ENCODE assay signal across 9 cellular contexts in genomic region chr1:154191990-154192450, GRCh38. TPM values are rescaled to one million over a fixed set of nuclear protein-coding genes. Genes with fewer than 3 reads are reported as not detected.
DNase-seq lines count a peak whose midpoint lies in the region; ATAC-seq, FAIRE-seq and TF ChIP-seq lines count a peak whose summit lies in the region.
"Had no signal": no experiment of that assay in that cellular context is flagged by ENCODE, and none has a peak within 500 bp of the region (broad histone marks: within the 10 kb centered on the region; RNA-seq: fewer than 3 reads in every experiment).

Gene TPM3, minus strand, starts transcription at chr1:154192100. Its CDS starts 82 bp downstream, at chr1:154192018.

- H3K9me3 ChIP-seq in aorta (ENCODE audit: control insufficient read depth, low read length) = no peaks in the 10 kb centered on the region

- FAIRE-seq in bronchial epithelial cell (lab: Jason Lieb, UNC) = no peak

- no peak for TF ChIP-seq CTCF in bronchial epithelial cell (IDR thresholded peaks at IDR 0.05; ENCODE audit: insufficient read depth, low read length, severe bottlenecking)

- no peak within 1 kb of the TSS for H3K4me3 Mint-ChIP-seq in stimulated activated naive CD8-positive, alpha-beta T cell treated with anti-CD3 and anti-CD28 coated beads, Interleukin-15, amount 100 ng/mL, for 72 hours

- peaks cover 48% of the 10 kb centered on the region for H3K27me3 Mint-ChIP-seq in stimulated activated naive CD8-positive, alpha-beta T cell treated with anti-CD3 and anti-CD28 coated beads, Interleukin-15, amount 100 ng/mL, for 72 hours

- H3K4me1 ChIP-seq in aorta (ENCODE audit: control insufficient read depth in 1 of 2, insufficient read depth in 2 of 2, low read length in 2 of 2) = peaks cover 0 to 3% of the 10 kb centered on the region in 2 donors

- H3K27me3 ChIP-seq in bronchial epithelial cell (ENCODE audit: control insufficient read depth, insufficient read depth, low read length) (peaks cover 2% of the 10 kb centered on the region), aorta (ENCODE audit: control insufficient read depth in 1 of 2, insufficient read depth in 2 of 2, low read length in 1 of 2) (no peaks in the 10 kb centered on the region)

- no peak for DNase-seq in stimulated activated naive CD8-positive, alpha-beta T cell treated with anti-CD3 and anti-CD28 coated beads, Interleukin-15, Interleukin-2, amounts not matched to agents 100 U/mL and 50 U/mL, for 24 hours
- no peak for DNase-seq in stimulated activated naive CD8-positive, alpha-beta T cell treated with anti-CD3 and anti-CD28 coated beads, Interleukin-15, amount 100 ng/mL, for 72 hours
- no peak for DNase-seq in bronchial epithelial cell (ENCODE audit: low read depth)
- peak; percentile 72 to 94 for DNase-seq in lung microvascular endothelial cell (ENCODE audit: low read depth in 2 of 2)
- DNase-seq in aorta = peak in 1 of 2 donors; percentile 24
- DNase-seq in COR-L47 (lab: John Stamatoyannopoulos, UW) = no peak
- DNase-seq in NCI-H2029 (lab: John Stamatoyannopoulos, UW) = no peak
- DNase-seq: KG1 had no signal

- H3K27ac ChIP-seq in aorta (ENCODE audit: low read depth in 1 of 2, low read length in 2 of 2) = no peak within 1 kb of the TSS

- H3K9me3 Mint-ChIP-seq in stimulated activated naive CD8-positive, alpha-beta T cell treated with anti-CD3 and anti-CD28 coated beads, Interleukin-15, amount 100 ng/mL, for 72 hours = no peaks in the 10 kb centered on the region

- no peak within 1 kb of the TSS for H3K27ac Mint-ChIP-seq in stimulated activated naive CD8-positive, alpha-beta T cell treated with anti-CD3 and anti-CD28 coated beads, Interleukin-15, amount 100 ng/mL, for 72 hours

- ATAC-seq in stimulated activated naive CD8-positive, alpha-beta T cell treated with anti-CD3 and anti-CD28 coated beads, Interleukin-15, Interleukin-2, amounts not matched to agents 100 U/mL and 50 U/mL, for 24 hours = peak; percentile 19
- no peak for ATAC-seq in stimulated activated naive CD8-positive, alpha-beta T cell treated with anti-CD3 and anti-CD28 coated beads, Interleukin-15, amount 100 ng/mL, for 72 hours
- ATAC-seq in aorta (ENCODE audit: low FRiP score) (no peak), HG03442 (IDR thresholded peaks at IDR 0.05; ENCODE audit: unreplicated experiment) (no peak)

- H3K4me1 Mint-ChIP-seq in stimulated activated naive CD8-positive, alpha-beta T cell treated with anti-CD3 and anti-CD28 coated beads, Interleukin-15, amount 100 ng/mL, for 72 hours = peaks cover 24% of the 10 kb centered on the region

- intact Hi-C loops in aorta (cut with DNase I) = no loop called here

- H3K4me3 ChIP-seq in bronchial epithelial cell (ENCODE audit: low read depth, low read length) = no peak within 1 kb of the TSS
- H3K4me3 ChIP-seq in aorta (ENCODE audit: low read length in 2 of 2) = no peak within 1 kb of the TSS

- no peaks in the 10 kb centered on the region for H3K36me3 ChIP-seq in bronchial epithelial cell (ENCODE audit: control insufficient read depth, insufficient read depth, low read length)
- no peaks in the 10 kb centered on the region for H3K36me3 ChIP-seq in aorta (ENCODE audit: control insufficient read depth in 1 of 2, insufficient read depth in 2 of 2, low read length in 1 of 2)

- WGBS in aorta, 2 donors = 6 to 20% methylated on average over 1 of the region's 1 CpG

RNA-seq across cellular contexts. Expression of gene TPM3, which starts in this region (rescaled TPM):
- total RNA-seq in bronchial epithelial cell (279 and 321 TPM in 2 replicates), lung microvascular endothelial cell (297 and 300 TPM in 2 replicates), aorta (100 to 1,000 TPM; 182 to 186 TPM)
- polyA plus RNA-seq in aorta = 100 to 1,000 TPM in 1 of 2 donors, 10 to 100 TPM in 1; 79.7 to 138 TPM

Comparison
In these comparisons a context has a peak if more than half of its experiments do, and no peak if none do; other contexts are left out.
1. DNase-seq: peak in lung microvascular endothelial cell (2 of 2); none in stimulated activated naive CD8-positive, alpha-beta T cell treated with anti-CD3 and anti-CD28 coated beads, Interleukin-15, Interleukin-2, amounts not matched to agents 100 U/mL and 50 U/mL, for 24 hours (single experiment), stimulated activated naive CD8-positive, alpha-beta T cell treated with anti-CD3 and anti-CD28 coated beads, Interleukin-15, amount 100 ng/mL, for 72 hours (0 of 2), bronchial epithelial cell (single experiment), COR-L47 (single experiment) and NCI-H2029 (single experiment).